ENCODE assay signal across 20 cellular contexts in the genomic region with DNA sequence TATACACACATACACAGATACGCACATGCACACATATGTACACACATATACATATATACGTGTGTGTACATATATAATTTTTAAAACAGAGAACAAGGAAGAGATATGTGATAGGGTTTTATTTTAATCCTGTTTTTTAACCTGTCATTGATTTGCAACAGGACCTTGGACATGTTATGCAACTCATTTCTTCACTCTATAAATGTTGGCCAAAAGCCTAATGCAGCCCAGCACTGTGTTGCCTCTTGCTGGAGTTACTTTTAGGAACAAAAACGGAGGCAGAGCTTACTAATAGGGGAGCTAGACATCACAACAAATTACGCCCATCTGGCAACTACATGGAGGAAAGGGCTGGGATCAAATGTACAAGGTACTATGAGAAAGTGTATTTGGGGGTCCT.
A peak's percentile ranks its signal among the peaks of the same experiment; 100 is the strongest.
DNase-seq lines count a peak whose midpoint lies in the region; ATAC-seq and TF ChIP-seq lines count a peak whose summit lies in the region.
"Had no signal": no experiment of that assay in that cellular context is flagged by ENCODE, and none has a peak within 500 bp of the region (broad histone marks: within the 10 kb centered on the region; RNA-seq: fewer than 3 reads in every experiment).

No MANE protein-coding gene starts in this region.

- peak overlapping the region; percentile 15 for H3K4me3 Mint-ChIP-seq in natural killer cell treated with Interleukin-12 subunit alpha and Interleukin-12 subunit beta and Interleukin-15 and Interleukin-18, amount 100 ng/mL, for 72 hours
- H3K4me3 Mint-ChIP-seq in natural killer cell, result no peak overlapping the region
- H3K4me3 Mint-ChIP-seq in activated CD4-positive, alpha-beta memory T cell treated with anti-CD3 and anti-CD28 coated beads, Interleukin-2, amount 10 ng/mL, durations not matched to agents 7 days and 5 days, result no peak overlapping the region
- H3K4me3 Mint-ChIP-seq in stimulated activated effector memory CD8-positive, alpha-beta T cell treated with anti-CD3 and anti-CD28 coated beads, Interleukin-12 subunit alpha, Interleukin-12 subunit beta, amount 100 ng/mL, for 72 hours, result no peak overlapping the region
- H3K4me3 Mint-ChIP-seq in T-helper 17 cell, result no peak overlapping the region
- H3K4me3 Mint-ChIP-seq: memory B cell, naive B cell had no signal

- no peaks in the 10 kb centered on the region for H3K9me3 Mint-ChIP-seq in natural killer cell treated with Interleukin-12 subunit alpha and Interleukin-12 subunit beta and Interleukin-15 and Interleukin-18, amount 100 ng/mL, for 72 hours
- no peaks in the 10 kb centered on the region for H3K9me3 Mint-ChIP-seq in natural killer cell
- H3K9me3 Mint-ChIP-seq in activated CD4-positive, alpha-beta memory T cell treated with anti-CD3 and anti-CD28 coated beads, Interleukin-2, amount 10 ng/mL, durations not matched to agents 7 days and 5 days, result peaks cover 2% of the 10 kb centered on the region
- H3K9me3 Mint-ChIP-seq in stimulated activated effector memory CD8-positive, alpha-beta T cell treated with anti-CD3 and anti-CD28 coated beads, Interleukin-12 subunit alpha, Interleukin-12 subunit beta, amount 100 ng/mL, for 72 hours, result peaks cover 2% of the 10 kb centered on the region
- H3K9me3 Mint-ChIP-seq: memory B cell had no signal

- peaks cover 6% of the 10 kb centered on the region for H3K4me1 ChIP-seq in vagina
- H3K4me1 ChIP-seq: tibial artery had no signal

- peaks cover 33 to 46% of the 10 kb centered on the region in 2 donors for H3K4me1 Mint-ChIP-seq in natural killer cell treated with Interleukin-12 subunit alpha and Interleukin-12 subunit beta and Interleukin-15 and Interleukin-18, amount 100 ng/mL, for 72 hours (ENCODE audit: low read depth in 2 of 2)
- H3K4me1 Mint-ChIP-seq in natural killer cell (peaks cover 12 to 13% of the 10 kb centered on the region in 2 donors), T-helper 17 cell (peaks cover 24% of the 10 kb centered on the region)
- peaks cover 45% of the 10 kb centered on the region for H3K4me1 Mint-ChIP-seq in activated CD4-positive, alpha-beta memory T cell treated with anti-CD3 and anti-CD28 coated beads, Interleukin-2, amount 10 ng/mL, durations not matched to agents 7 days and 5 days
- peaks cover 42% of the 10 kb centered on the region for H3K4me1 Mint-ChIP-seq in stimulated activated effector memory CD8-positive, alpha-beta T cell treated with anti-CD3 and anti-CD28 coated beads, Interleukin-12 subunit alpha, Interleukin-12 subunit beta, amount 100 ng/mL, for 72 hours

- peaks cover 14% of the 10 kb centered on the region for H3K36me3 Mint-ChIP-seq in natural killer cell treated with Interleukin-12 subunit alpha and Interleukin-12 subunit beta and Interleukin-15 and Interleukin-18, amount 100 ng/mL, for 72 hours
- H3K36me3 Mint-ChIP-seq in natural killer cell, result no peaks in the 10 kb centered on the region
- H3K36me3 Mint-ChIP-seq in activated CD4-positive, alpha-beta memory T cell treated with anti-CD3 and anti-CD28 coated beads, Interleukin-2, amount 10 ng/mL, durations not matched to agents 7 days and 5 days (ENCODE audit: low read depth), result peaks cover 41% of the 10 kb centered on the region
- peaks cover 26% of the 10 kb centered on the region for H3K36me3 Mint-ChIP-seq in stimulated activated effector memory CD8-positive, alpha-beta T cell treated with anti-CD3 and anti-CD28 coated beads, Interleukin-12 subunit alpha, Interleukin-12 subunit beta, amount 100 ng/mL, for 72 hours
- no peaks in the 10 kb centered on the region for H3K36me3 Mint-ChIP-seq in T-helper 17 cell (ENCODE audit: low read depth)
- H3K36me3 Mint-ChIP-seq: memory B cell had no signal

- POLR2A ChIA-PET in activated CD4-positive, alpha-beta memory T cell treated with anti-CD3 and anti-CD28 coated beads, Interleukin-2, amount 10 ng/mL, durations not matched to agents 7 days and 5 days (lab: Charles Lee), result interaction anchor here (3.9 to 5.0 kb wide), 5 partner anchors 8 to 183 kb away, joined by 65 to 118 read pairs (median 93); partner anchors contain the start of gene TAB2

- peak overlapping the region; percentile 95 to 99 for H3K27ac Mint-ChIP-seq in natural killer cell treated with Interleukin-12 subunit alpha and Interleukin-12 subunit beta and Interleukin-15 and Interleukin-18, amount 100 ng/mL, for 72 hours
- H3K27ac Mint-ChIP-seq in natural killer cell (no peak overlapping the region), T-helper 17 cell (no peak overlapping the region)
- H3K27ac Mint-ChIP-seq in activated CD4-positive, alpha-beta memory T cell treated with anti-CD3 and anti-CD28 coated beads, Interleukin-2, amount 10 ng/mL, durations not matched to agents 7 days and 5 days, result peak overlapping the region; percentile 79
- H3K27ac Mint-ChIP-seq in stimulated activated effector memory CD8-positive, alpha-beta T cell treated with anti-CD3 and anti-CD28 coated beads, Interleukin-12 subunit alpha, Interleukin-12 subunit beta, amount 100 ng/mL, for 72 hours, result peak overlapping the region; percentile 95
- H3K27ac Mint-ChIP-seq: memory B cell, naive B cell had no signal

- no peaks in the 10 kb centered on the region for H3K27me3 ChIP-seq in vagina
- H3K27me3 ChIP-seq: dorsolateral prefrontal cortex, spleen had no signal

- H3K27ac ChIP-seq in vagina, result no peak overlapping the region
- H3K27ac ChIP-seq: dorsolateral prefrontal cortex, spleen, tibial artery had no signal

- TF ChIP-seq CTCF in natural killer cell (IDR thresholded peaks at IDR 0.05) (no peak), fibroblast of mammary gland (conservative IDR thresholded peaks at IDR 0.05; ENCODE audit: control insufficient read depth, insufficient read depth, low read depth, low read length) (no peak), vagina (IDR thresholded peaks at IDR 0.05) (no peak)

- H3K9me3 ChIP-seq in T-helper 17 cell (ENCODE audit: control insufficient read depth, low read length, poor library complexity, severe bottlenecking) (peaks cover 3% of the 10 kb centered on the region), vagina (no peaks in the 10 kb centered on the region)
- H3K9me3 ChIP-seq: tibial artery had no signal

- DNase-seq in natural killer cell treated with Interleukin-12 subunit alpha and Interleukin-12 subunit beta and Interleukin-15 and Interleukin-18, amount 100 ng/mL, for 72 hours (ENCODE audit: low spot score), result no peak
- DNase-seq in natural killer cell (no peak), fibroblast of mammary gland (ENCODE audit: low read depth) (peak; percentile 53), hepatic stellate cell (ENCODE audit: low spot score) (no peak), T-helper 17 cell (no peak), vagina (ENCODE audit: extremely low spot score in 2 of 2) (no peak)
- no peak for DNase-seq in activated CD4-positive, alpha-beta memory T cell treated with anti-CD3 and anti-CD28 coated beads, Interleukin-2, amount 10 ng/mL, durations not matched to agents 7 days and 5 days
- peak in 1 of 2 donors; percentile 7 for DNase-seq in stimulated activated effector memory CD8-positive, alpha-beta T cell treated with anti-CD3 and anti-CD28 coated beads, Interleukin-12 subunit alpha, Interleukin-12 subunit beta, amount 100 ng/mL, for 72 hours (ENCODE audit: low spot score in 2 of 2)
- DNase-seq: DMS 273 treated with DMSO at 0.1 percent for 48 hours, dorsolateral prefrontal cortex, erythroblast, HCEC 1CT, head of caudate nucleus, naive B cell, NCI-H2081 treated with DMSO at 0.1 percent for 48 hours, NCI-H524 treated with DMSO at 0.1 percent for 48 hours, spleen, tibial artery had no signal

- H3K27me3 Mint-ChIP-seq in natural killer cell treated with Interleukin-12 subunit alpha and Interleukin-12 subunit beta and Interleukin-15 and Interleukin-18, amount 100 ng/mL, for 72 hours, result no peaks in the 10 kb centered on the region
- no peaks in the 10 kb centered on the region for H3K27me3 Mint-ChIP-seq in natural killer cell (ENCODE audit: low read depth in 2 of 2)
- H3K27me3 Mint-ChIP-seq in activated CD4-positive, alpha-beta memory T cell treated with anti-CD3 and anti-CD28 coated beads, Interleukin-2, amount 10 ng/mL, durations not matched to agents 7 days and 5 days, result no peaks in the 10 kb centered on the region
- no peaks in the 10 kb centered on the region for H3K27me3 Mint-ChIP-seq in T-helper 17 cell
- H3K27me3 Mint-ChIP-seq: memory B cell had no signal

- H3K36me3 ChIP-seq in vagina, result no peaks in the 10 kb centered on the region
- H3K36me3 ChIP-seq: spleen, tibial artery had no signal

- CTCF ChIA-PET in activated CD4-positive, alpha-beta memory T cell treated with anti-CD3 and anti-CD28 coated beads, Interleukin-2, amount 10 ng/mL, durations not matched to agents 7 days and 5 days (lab: Charles Lee), result interaction anchor here (1.3 to 3.7 kb wide), 2 partner anchors 9 to 16 kb away, joined by 5 to 18 read pairs; no protein-coding TSS in a partner anchor

- intact Hi-C loops in natural killer cell (cut with micrococcal nuclease), result no loop called here
- intact Hi-C loops in vagina (cut with DNase I), result no loop called here

- no peak for ATAC-seq in natural killer cell treated with Interleukin-12 subunit alpha and Interleukin-12 subunit beta and Interleukin-15 and Interleukin-18, amount 100 ng/mL, for 72 hours
- ATAC-seq in natural killer cell, result no peak
- ATAC-seq in stimulated activated effector memory CD8-positive, alpha-beta T cell treated with anti-CD3 and anti-CD28 coated beads, Interleukin-12 subunit alpha, Interleukin-12 subunit beta, amount 100 ng/mL, for 72 hours, result no peak
- no peak for ATAC-seq in T-helper 17 cell
- ATAC-seq: activated naive CD4-positive, alpha-beta T cell treated with anti-CD3 and anti-CD28 coated beads, Interleukin-2, amount 50 U/mL, for 72 hours had no signal

- H3K4me3 ChIP-seq in fibroblast of mammary gland (ENCODE audit: control insufficient read depth, low read depth, low read length), result no peak overlapping the region
- H3K4me3 ChIP-seq in vagina, result no peak overlapping the region
- H3K4me3 ChIP-seq: dorsolateral prefrontal cortex, spleen, tibial artery had no signal

- no peak for TF ChIP-seq POLR2A in vagina (IDR thresholded peaks at IDR 0.05)

Comparison
In these comparisons a context has a peak if more than half of its experiments do, and no peak if none do; other contexts are left out.
1. H3K27ac Mint-ChIP-seq: peak in natural killer cell treated with Interleukin-12 subunit alpha and Interleukin-12 subunit beta and Interleukin-15 and Interleukin-18, amount 100 ng/mL, for 72 hours (2 of 2), activated CD4-positive, alpha-beta memory T cell treated with anti-CD3 and anti-CD28 coated beads, Interleukin-2, amount 10 ng/mL, durations not matched to agents 7 days and 5 days (single experiment) and stimulated activated effector memory CD8-positive, alpha-beta T cell treated with anti-CD3 and anti-CD28 coated beads, Interleukin-12 subunit alpha, Interleukin-12 subunit beta, amount 100 ng/mL, for 72 hours (single experiment); none in natural killer cell (0 of 2) and T-helper 17 cell (single experiment).